In genomic region chr16:14501331-14502255, GRCh38 we compare ENCODE assay signal across 8 cellular contexts.
DNase-seq lines count a peak whose midpoint lies in the region; ATAC-seq, FAIRE-seq and TF ChIP-seq lines count a peak whose summit lies in the region.

No MANE protein-coding gene starts in this region.

- H3K27ac Mint-ChIP-seq in endothelial cell (ENCODE audit: unreplicated experiment) = no peak overlapping the region
- peak overlapping the region in 1 of 8 donors; percentile 60 for H3K27ac Mint-ChIP-seq in CD8-positive, alpha-beta memory T cell

- no peaks in the 10 kb centered on the region for H3K36me3 ChIP-seq in lung (ENCODE audit: control insufficient read depth in 2 of 2, insufficient read depth in 2 of 2, low read length in 2 of 2)
- no peaks in the 10 kb centered on the region for H3K36me3 ChIP-seq in CD8-positive, alpha-beta memory T cell (ENCODE audit: insufficient read depth, low read length)

- peak; percentile 93 for DNase-seq in AG08395 (ENCODE audit: low spot score)
- DNase-seq in HS-27A (ENCODE audit: low read depth) = peak; percentile 85
- peak; percentile 95 for DNase-seq in RCC 7860 (ENCODE audit: low spot score)
- peak; percentile 25 for DNase-seq in endothelial cell (ENCODE audit: low spot score)
- DNase-seq in lung (ENCODE audit: low spot score) = peak; percentile 84
- peak; percentile 88 for DNase-seq in ureter (ENCODE audit: low spot score)
- DNase-seq in CD8-positive, alpha-beta memory T cell = no peak
- no peak for DNase-seq in D721Med (ENCODE audit: insufficient read length, low spot score)

- H3K36me3 Mint-ChIP-seq in endothelial cell (ENCODE audit: low read depth, unreplicated experiment) = no peaks in the 10 kb centered on the region
- peaks cover 0 to 8% (median 0%) of the 10 kb centered on the region in 3 donors for H3K36me3 Mint-ChIP-seq in CD8-positive, alpha-beta memory T cell

- 47 to 52% methylated on average over 9 of the region's 9 CpGs for WGBS in lung, 2 donors

- CTCF ChIA-PET in CD8-positive, alpha-beta memory T cell (lab: Charles Lee) = no interaction called here

- peaks cover 7 to 11% of the 10 kb centered on the region in 2 donors for H3K4me1 ChIP-seq in lung (ENCODE audit: control insufficient read depth in 2 of 2, insufficient read depth in 2 of 2, low read length in 2 of 2)
- H3K4me1 ChIP-seq in CD8-positive, alpha-beta memory T cell (ENCODE audit: insufficient read depth, low read length) = no peaks in the 10 kb centered on the region

- ATAC-seq in lung (ENCODE audit: insufficient read depth, low FRiP score) = peak; percentile 86

- no peak for TF ChIP-seq CTCF in endothelial cell (IDR thresholded peaks at IDR 0.05; ENCODE audit: unreplicated experiment)
- no peak for TF ChIP-seq CTCF in lung (IDR thresholded peaks at IDR 0.05; ENCODE audit: control extremely low read depth, extremely low read depth)
- no peak for TF ChIP-seq CTCF in D721Med (IDR thresholded peaks at IDR 0.05; ENCODE audit: insufficient read depth, missing control alignments)

- H3K4me3 Mint-ChIP-seq in endothelial cell (ENCODE audit: unreplicated experiment) = no peak overlapping the region
- H3K4me3 Mint-ChIP-seq in CD8-positive, alpha-beta memory T cell = no peak overlapping the region

- POLR2A ChIA-PET in CD8-positive, alpha-beta memory T cell (lab: Charles Lee) = no interaction called here

- no peak overlapping the region for H3K4me3 ChIP-seq in lung
- no peak overlapping the region for H3K4me3 ChIP-seq in CD8-positive, alpha-beta memory T cell (ENCODE audit: low read length)

- no peaks in the 10 kb centered on the region for H3K9me3 Mint-ChIP-seq in endothelial cell (ENCODE audit: unreplicated experiment)
- H3K9me3 Mint-ChIP-seq in CD8-positive, alpha-beta memory T cell = no peaks in the 10 kb centered on the region

- H3K27me3 Mint-ChIP-seq in endothelial cell (ENCODE audit: unreplicated experiment) = peaks cover 4% of the 10 kb centered on the region
- H3K27me3 Mint-ChIP-seq in CD8-positive, alpha-beta memory T cell = no peaks in the 10 kb centered on the region

- FAIRE-seq in RCC 7860 (lab: Jason Lieb, UNC) (peak; percentile 89), D721Med (lab: Jason Lieb, UNC) (no peak)

- no peaks in the 10 kb centered on the region for H3K27me3 ChIP-seq in lung (ENCODE audit: control insufficient read depth, insufficient read depth)
- H3K27me3 ChIP-seq in CD8-positive, alpha-beta memory T cell (ENCODE audit: insufficient read depth, low read length, poor library complexity, severe bottlenecking) = no peaks in the 10 kb centered on the region

- peak overlapping the region; percentile 54 to 88 for H3K27ac ChIP-seq in lung (ENCODE audit: low read depth in 1 of 2, low read length in 1 of 2)
- H3K27ac ChIP-seq in CD8-positive, alpha-beta memory T cell (ENCODE audit: low read depth, low read length) = no peak overlapping the region

- no peaks in the 10 kb centered on the region for H3K9me3 ChIP-seq in lung (ENCODE audit: control insufficient read depth in 2 of 2, insufficient read depth in 1 of 2, low read length in 1 of 2)
- H3K9me3 ChIP-seq in CD8-positive, alpha-beta memory T cell (ENCODE audit: low read length) = no peaks in the 10 kb centered on the region

- H3K4me1 Mint-ChIP-seq in endothelial cell (ENCODE audit: unreplicated experiment) = peaks cover 46% of the 10 kb centered on the region
- H3K4me1 Mint-ChIP-seq in CD8-positive, alpha-beta memory T cell = peaks cover 7 to 33% (median 24%) of the 10 kb centered on the region in 3 donors

Comparison
In these comparisons a context has a peak if more than half of its experiments do, and no peak if none do; other contexts are left out.
1. DNase-seq: peak in AG08395 (single experiment), HS-27A (single experiment), RCC 7860 (single experiment), endothelial cell (single experiment), lung (single experiment) and ureter (single experiment); none in CD8-positive, alpha-beta memory T cell (0 of 5) and D721Med (single experiment).